8 cellular contexts compared by ENCODE assay signal in genomic region chr9:20941177-20941690, GRCh38.
DNase-seq lines count a peak whose midpoint lies in the region; ATAC-seq, FAIRE-seq and TF ChIP-seq lines count a peak whose summit lies in the region.

No MANE protein-coding gene starts in this region.

- H3K4me1 Mint-ChIP-seq in naive B cell, result peaks cover 0 to 4% (median 3%) of the 10 kb centered on the region in 3 donors
- H3K4me1 Mint-ChIP-seq in stimulated activated naive CD8-positive, alpha-beta T cell treated with anti-CD3 and anti-CD28 coated beads, Interleukin-15, amount 100 ng/mL, for 72 hours, result no peaks in the 10 kb centered on the region

- no peaks in the 10 kb centered on the region for H3K27me3 Mint-ChIP-seq in naive B cell
- no peaks in the 10 kb centered on the region for H3K27me3 Mint-ChIP-seq in stimulated activated naive CD8-positive, alpha-beta T cell treated with anti-CD3 and anti-CD28 coated beads, Interleukin-15, amount 100 ng/mL, for 72 hours

- peak; percentile 89 for TF ChIP-seq CTCF in D721Med (IDR thresholded peaks at IDR 0.05; ENCODE audit: insufficient read depth, missing control alignments)

- peaks cover 0 to 11% of the 10 kb centered on the region in 2 donors for H3K36me3 Mint-ChIP-seq in naive B cell

- peak overlapping the region in 1 of 8 donors; percentile 72 for H3K4me3 Mint-ChIP-seq in naive B cell
- no peak overlapping the region for H3K4me3 Mint-ChIP-seq in stimulated activated naive CD8-positive, alpha-beta T cell treated with anti-CD3 and anti-CD28 coated beads, Interleukin-15, amount 100 ng/mL, for 72 hours

- DNase-seq in D721Med (ENCODE audit: insufficient read length, low spot score) (no peak), NCI-H748 (lab: John Stamatoyannopoulos, UW; ENCODE audit: unreplicated experiment) (peak; percentile 93), epidermal melanocyte (ENCODE audit: insufficient read length, low spot score) (peak; percentile 36), naive B cell (peak; percentile 58)
- peak; percentile 66 for DNase-seq in activated CD8-positive, alpha-beta memory T cell treated with anti-CD3 and anti-CD28 coated beads for 24 hours
- DNase-seq in stimulated activated naive CD8-positive, alpha-beta T cell treated with anti-CD3 and anti-CD28 coated beads, Interleukin-15, amount 100 ng/mL, for 72 hours, result peak; percentile 50 to 55

- H3K27ac Mint-ChIP-seq in naive B cell, result no peak overlapping the region
- H3K27ac Mint-ChIP-seq in stimulated activated naive CD8-positive, alpha-beta T cell treated with anti-CD3 and anti-CD28 coated beads, Interleukin-15, amount 100 ng/mL, for 72 hours, result no peak overlapping the region

- peak; percentile 79 for FAIRE-seq in D721Med (lab: Jason Lieb, UNC)

- ATAC-seq in GM21367 (IDR thresholded peaks at IDR 0.05; ENCODE audit: unreplicated experiment), result peak; percentile 98
- peak; percentile 93 for ATAC-seq in HG03575 (IDR thresholded peaks at IDR 0.05; ENCODE audit: extremely low read depth, insufficient number of reproducible peaks, low FRiP score, unreplicated experiment)
- peak; percentile 88 to 94 for ATAC-seq in naive B cell (ENCODE audit: low read depth in 2 of 2)
- ATAC-seq in stimulated activated naive CD8-positive, alpha-beta T cell treated with anti-CD3 and anti-CD28 coated beads, Interleukin-15, amount 100 ng/mL, for 72 hours, result peak; percentile 96

- H3K9me3 Mint-ChIP-seq in naive B cell, result peaks cover 0 to 1% (median 0%) of the 10 kb centered on the region in 7 donors
- no peaks in the 10 kb centered on the region for H3K9me3 Mint-ChIP-seq in stimulated activated naive CD8-positive, alpha-beta T cell treated with anti-CD3 and anti-CD28 coated beads, Interleukin-15, amount 100 ng/mL, for 72 hours
